In genomic region chr3:30747771-30748281, GRCh38 we compare ENCODE assay signal across 1 cellular context.
TF ChIP-seq lines count a peak whose summit lies in the region.

No MANE protein-coding gene starts in this region.

TF ChIP-seq in WTC11, 78 proteins besides CTCF, POLR2A, EP300 and RAD21 (continued from another document):
- TF ChIP-seq, protein P1, sequence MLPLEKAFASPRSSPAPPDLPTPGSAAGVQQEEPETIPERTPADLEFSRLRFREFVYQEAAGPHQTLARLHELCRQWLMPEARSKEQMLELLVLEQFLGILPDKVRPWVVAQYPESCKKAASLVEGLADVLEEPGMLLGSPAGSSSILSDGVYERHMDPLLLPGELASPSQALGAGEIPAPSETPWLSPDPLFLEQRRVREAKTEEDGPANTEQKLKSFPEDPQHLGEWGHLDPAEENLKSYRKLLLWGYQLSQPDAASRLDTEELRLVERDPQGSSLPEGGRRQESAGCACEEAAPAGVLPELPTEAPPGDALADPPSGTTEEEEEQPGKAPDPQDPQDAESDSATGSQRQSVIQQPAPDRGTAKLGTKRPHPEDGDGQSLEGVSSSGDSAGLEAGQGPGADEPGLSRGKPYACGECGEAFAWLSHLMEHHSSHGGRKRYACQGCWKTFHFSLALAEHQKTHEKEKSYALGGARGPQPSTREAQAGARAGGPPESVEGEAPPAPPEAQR (CRISPR knock-in tag; IDR thresholded peaks at IDR 0.05), result no peak
- TF ChIP-seq ESRRA (CRISPR knock-in tag; IDR thresholded peaks at IDR 0.05; ENCODE audit: borderline replicate concordance), result no peak
- no peak for TF ChIP-seq E2F4 (CRISPR knock-in tag; IDR thresholded peaks at IDR 0.05; ENCODE audit: borderline replicate concordance, low read depth)
- TF ChIP-seq ARID4B (CRISPR knock-in tag; IDR thresholded peaks at IDR 0.05; ENCODE audit: borderline replicate concordance), result no peak
- TF ChIP-seq GTF2I (CRISPR knock-in tag; conservative IDR thresholded peaks at IDR 0.05), result no peak
- TF ChIP-seq PRDM15 (CRISPR knock-in tag; IDR thresholded peaks at IDR 0.05), result no peak
- no peak for TF ChIP-seq NFATC4 (CRISPR knock-in tag; IDR thresholded peaks at IDR 0.05)
- no peak for TF ChIP-seq NR2C2 (CRISPR knock-in tag; IDR thresholded peaks at IDR 0.05)
- no peak for TF ChIP-seq PREB (CRISPR knock-in tag; IDR thresholded peaks at IDR 0.05; ENCODE audit: borderline replicate concordance)
- TF ChIP-seq JAZF1 (CRISPR knock-in tag; IDR thresholded peaks at IDR 0.05), result no peak
- no peak for TF ChIP-seq CREB1 (CRISPR knock-in tag; IDR thresholded peaks at IDR 0.05)
